8 cellular contexts compared by ENCODE assay signal in the genomic region with DNA sequence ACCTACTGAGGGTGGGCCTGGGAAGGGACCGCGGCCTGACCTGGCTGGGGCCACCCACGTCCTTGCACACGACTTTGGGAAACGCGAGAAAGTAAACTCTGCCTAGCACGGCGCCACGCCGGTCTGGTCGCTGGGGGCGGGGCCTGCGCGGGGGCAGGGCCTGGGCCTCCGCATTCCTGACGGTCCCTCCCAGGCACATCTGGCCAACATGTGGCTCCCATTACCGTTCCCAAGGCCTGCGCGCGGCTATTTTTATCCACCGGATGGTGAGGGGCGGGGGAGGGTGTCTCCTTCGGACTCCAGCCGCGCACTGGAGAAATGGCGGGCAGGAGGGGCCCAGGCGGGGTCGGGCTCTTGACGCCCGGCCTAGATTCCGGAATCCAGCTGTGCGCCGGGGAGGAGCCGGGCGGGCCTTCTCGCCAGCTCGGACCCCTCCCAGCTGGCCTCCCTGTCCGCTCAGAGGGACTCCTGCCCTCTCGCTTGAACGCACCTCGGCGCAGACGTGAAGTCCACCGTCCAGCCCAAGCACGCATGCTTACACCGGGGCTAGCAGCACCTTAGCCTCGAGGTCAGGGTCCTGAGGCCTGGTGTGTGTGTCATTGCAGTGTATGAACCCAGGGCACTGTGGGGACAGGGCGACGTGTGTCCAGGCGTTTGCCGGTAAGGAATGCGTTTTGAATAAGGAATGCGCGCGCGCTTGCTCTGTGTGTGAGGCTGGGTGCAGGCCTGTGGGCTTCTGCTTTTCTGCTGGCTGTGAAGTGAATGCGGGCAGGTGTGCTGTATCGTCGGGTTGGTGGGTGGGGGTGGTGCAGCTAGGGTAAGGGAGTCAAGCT. TPM values are rescaled to one million over a fixed set of nuclear protein-coding genes. Genes with fewer than 3 reads are reported as not detected.
A peak's percentile ranks its signal among the peaks of the same experiment; 100 is the strongest.
DNase-seq lines count a peak whose midpoint lies in the region; ATAC-seq, FAIRE-seq and TF ChIP-seq lines count a peak whose summit lies in the region.

No MANE protein-coding gene starts in this region.

- H3K36me3 ChIP-seq in pancreas, result no peaks in the 10 kb centered on the region

- DNase-seq in NCI-H510A (lab: John Stamatoyannopoulos, UW), result peak; percentile 19
- DNase-seq in NCI-H510A treated with DMSO at 0.1 percent for 48 hours (lab: John Stamatoyannopoulos, UW), result no peak
- peak; percentile 64 for DNase-seq in activated T-cell treated with anti-CD3 and anti-CD28 coated beads, Interleukin-2, amount 50 U/mL, for 24 hours
- DNase-seq in germinal center (ENCODE audit: low spot score), result peak; percentile 44
- peak in 2 of 6 donors; percentile 52 to 70 for DNase-seq in pancreas
- no peak for DNase-seq in RKO (ENCODE audit: low spot score)
- DNase-seq in HK-2 (ENCODE audit: unreplicated experiment), result no peak
- no peak for DNase-seq in pons (ENCODE audit: low spot score)

- FAIRE-seq in pancreas (lab: Jason Lieb, UNC), result no peak

- WGBS in pancreas, 2 donors, result 52 to 57% methylated on average over 59 of the region's 59 CpGs

- H3K36me3 Mint-ChIP-seq in activated T-cell treated with anti-CD3 and anti-CD28 coated beads, Interleukin-2, amount 50 U/mL, for 24 hours (ENCODE audit: low read depth), result no peaks in the 10 kb centered on the region

- no peaks in the 10 kb centered on the region for H3K27me3 ChIP-seq in pancreas

- H3K27ac Mint-ChIP-seq in activated T-cell treated with anti-CD3 and anti-CD28 coated beads, Interleukin-2, amount 50 U/mL, for 24 hours, result no peak overlapping the region

- H3K4me3 Mint-ChIP-seq in activated T-cell treated with anti-CD3 and anti-CD28 coated beads, Interleukin-2, amount 50 U/mL, for 24 hours, result peak overlapping the region; percentile 33

- H3K4me1 Mint-ChIP-seq in activated T-cell treated with anti-CD3 and anti-CD28 coated beads, Interleukin-2, amount 50 U/mL, for 24 hours (ENCODE audit: low read depth), result peaks cover 26% of the 10 kb centered on the region

- H3K27ac ChIP-seq in pancreas, result no peak overlapping the region

- peak in 3 of 4 donors; percentile 29 to 48 (median 35) for ATAC-seq in pancreas

- peaks cover 14% of the 10 kb centered on the region for H3K27me3 Mint-ChIP-seq in activated T-cell treated with anti-CD3 and anti-CD28 coated beads, Interleukin-2, amount 50 U/mL, for 24 hours

- no peak for TF ChIP-seq CTCF in pancreas (IDR thresholded peaks at IDR 0.05)

- H3K9me3 ChIP-seq in pancreas, result no peaks in the 10 kb centered on the region

- peak overlapping the region in 2 of 4 donors; percentile 11 to 70 for H3K4me3 ChIP-seq in pancreas

- intact Hi-C loops in pancreas (cut with DNase I), result no loop called here

- H3K4me1 ChIP-seq in pancreas, result peaks cover 0 to 7% (median 0%) of the 10 kb centered on the region in 3 donors

- H3K9me3 Mint-ChIP-seq in activated T-cell treated with anti-CD3 and anti-CD28 coated beads, Interleukin-2, amount 50 U/mL, for 24 hours, result no peaks in the 10 kb centered on the region

RNA-seq across cellular contexts. Expression of gene EVA1B, which starts 2.1 kb away (rescaled TPM):
- 10 to 100 TPM in 1 of 6 donors, 1 to 10 TPM in 5; 3.3 to 11.4 (median 3.9) TPM for total RNA-seq in pancreas
- polyA plus RNA-seq in pancreas, result 10 to 100 TPM; 13.3 to 14.0 TPM

RNA-seq across cellular contexts. Expression of gene SH3D21, which starts 15.2 kb away (rescaled TPM):
- total RNA-seq in pancreas, result 1 to 10 TPM in 2 of 6 donors, under 1 TPM in 4; 0.41 to 1.7 (median 0.58) TPM
- 1 to 10 TPM; 1.7 to 2.6 TPM for polyA plus RNA-seq in pancreas

Comparison
In these comparisons a context has a peak if more than half of its experiments do, and no peak if none do; other contexts are left out.
1. DNase-seq: peak in NCI-H510A (single experiment), activated T-cell treated with anti-CD3 and anti-CD28 coated beads, Interleukin-2, amount 50 U/mL, for 24 hours (single experiment) and germinal center (single experiment); none in NCI-H510A treated with DMSO at 0.1 percent for 48 hours (single experiment), RKO (single experiment), HK-2 (single experiment) and pons (single experiment).